Comparison of ENCODE assay signal across 1 cellular context in genomic region chrX:40175416-40176255, GRCh38.
TF ChIP-seq lines count a peak whose summit lies in the region.

No MANE protein-coding gene starts in this region.

TF ChIP-seq in K562, 482 proteins besides CTCF, POLR2A, EP300 and RAD21 (continued from another document and continues in another):
- TF ChIP-seq MGA (IDR thresholded peaks at IDR 0.05) = no peak
- TF ChIP-seq ZNF785 (CRISPR knock-in tag; IDR thresholded peaks at IDR 0.05) = no peak
- TF ChIP-seq ZNF212 (CRISPR knock-in tag; IDR thresholded peaks at IDR 0.05) = no peak
- TF ChIP-seq PHB (CRISPR knock-in tag; IDR thresholded peaks at IDR 0.05) = no peak
- 0 out of 2 replicates have a peak, but pooled peaks have one; percentile 55 for TF ChIP-seq FOXK1 (CRISPR knock-in tag; IDR thresholded peaks at IDR 0.05; ENCODE audit: borderline replicate concordance)
- no peak for TF ChIP-seq MAFG (tag; conservative IDR thresholded peaks at IDR 0.05)
- TF ChIP-seq ZBTB43 (CRISPR knock-in tag; IDR thresholded peaks at IDR 0.05) = no peak
- peak; percentile 34 for TF ChIP-seq HMGN3 (IDR thresholded peaks at IDR 0.05; ENCODE audit: borderline replicate concordance, extremely low read depth, insufficient read length, low read depth, low read length)
- TF ChIP-seq DIDO1 (tag; IDR thresholded peaks at IDR 0.05; ENCODE audit: low read depth) = no peak
- no peak for TF ChIP-seq ZNF695 (CRISPR knock-in tag; IDR thresholded peaks at IDR 0.05)
- TF ChIP-seq HEY1 (CRISPR knock-in tag; IDR thresholded peaks at IDR 0.05; ENCODE audit: borderline replicate concordance) = no peak
- 0 out of 2 replicates have a peak, but pooled peaks have one; percentile 24 for TF ChIP-seq ATF6 (CRISPR knock-in tag; IDR thresholded peaks at IDR 0.05)
- TF ChIP-seq TAF7 (tag; IDR thresholded peaks at IDR 0.05) = no peak
- no peak for TF ChIP-seq ZNF696 (CRISPR knock-in tag; conservative IDR thresholded peaks at IDR 0.05)
- no peak for TF ChIP-seq ZNF436 (CRISPR knock-in tag; IDR thresholded peaks at IDR 0.05)
- TF ChIP-seq CCNT2 (IDR thresholded peaks at IDR 0.05; ENCODE audit: borderline replicate concordance, extremely low read depth, insufficient read length, low read depth, low read length) = peak; percentile 65
- TF ChIP-seq RBM22 (IDR thresholded peaks at IDR 0.05; ENCODE audit: low read depth, low read length, poor library complexity, severe bottlenecking) = peak; percentile 60
- TF ChIP-seq GTF2B (IDR thresholded peaks at IDR 0.05; ENCODE audit: extremely low read depth, insufficient read length) = no peak
- TF ChIP-seq PCBP1 (IDR thresholded peaks at IDR 0.05; ENCODE audit: low read depth, low read length, poor library complexity, severe bottlenecking) = peak; percentile 35
- no peak for TF ChIP-seq PRPF4 (IDR thresholded peaks at IDR 0.05; ENCODE audit: insufficient read depth, low read depth, low read length, poor library complexity, severe bottlenecking)
- TF ChIP-seq POLR2H (tag; IDR thresholded peaks at IDR 0.05; ENCODE audit: low read depth) = no peak
- TF ChIP-seq MAFF (IDR thresholded peaks at IDR 0.05; ENCODE audit: low read length) = no peak
- TF ChIP-seq ZNF75A (CRISPR knock-in tag; IDR thresholded peaks at IDR 0.05) = no peak
- no peak for TF ChIP-seq STAT5B (CRISPR knock-in tag; IDR thresholded peaks at IDR 0.05)
- TF ChIP-seq ZBTB5 (IDR thresholded peaks at IDR 0.05) = no peak
- TF ChIP-seq GTF3C2 (IDR thresholded peaks at IDR 0.05; ENCODE audit: borderline replicate concordance, extremely low read depth, insufficient read length) = no peak
- TF ChIP-seq ZNF644 (tag; IDR thresholded peaks at IDR 0.05; ENCODE audit: low read depth) = no peak
- TF ChIP-seq ILK (tag; IDR thresholded peaks at IDR 0.05; ENCODE audit: borderline replicate concordance, low read depth) = no peak
- no peak for TF ChIP-seq ZNF217 (CRISPR knock-in tag; IDR thresholded peaks at IDR 0.05)
- TF ChIP-seq ZNF133 (CRISPR knock-in tag; IDR thresholded peaks at IDR 0.05) = no peak
- no peak for TF ChIP-seq SIN3B (IDR thresholded peaks at IDR 0.05; ENCODE audit: low read depth)
- peak in 1 of 2 experiments; percentile 46; a peak in 1 of 4 replicates for TF ChIP-seq TBL1XR1 (IDR thresholded peaks at IDR 0.05; ENCODE audit: low read length in 2 of 2)
- no peak for TF ChIP-seq ZNF639 (CRISPR knock-in tag; conservative IDR thresholded peaks at IDR 0.05 in 1 of 2, IDR thresholded peaks at IDR 0.05 in 1 of 2)
- no peak for TF ChIP-seq HDGF (IDR thresholded peaks at IDR 0.05)
- TF ChIP-seq VEZF1 (CRISPR knock-in tag; IDR thresholded peaks at IDR 0.05) = no peak; the same call in 1 of the 2 replicates
- TF ChIP-seq ZNF699 (CRISPR knock-in tag; IDR thresholded peaks at IDR 0.05; ENCODE audit: insufficient replicate concordance) = no peak
- peak; percentile 84; the same call in 1 of the 2 replicates for TF ChIP-seq MTA3 (IDR thresholded peaks at IDR 0.05; ENCODE audit: borderline replicate concordance)
